In the genomic region with DNA sequence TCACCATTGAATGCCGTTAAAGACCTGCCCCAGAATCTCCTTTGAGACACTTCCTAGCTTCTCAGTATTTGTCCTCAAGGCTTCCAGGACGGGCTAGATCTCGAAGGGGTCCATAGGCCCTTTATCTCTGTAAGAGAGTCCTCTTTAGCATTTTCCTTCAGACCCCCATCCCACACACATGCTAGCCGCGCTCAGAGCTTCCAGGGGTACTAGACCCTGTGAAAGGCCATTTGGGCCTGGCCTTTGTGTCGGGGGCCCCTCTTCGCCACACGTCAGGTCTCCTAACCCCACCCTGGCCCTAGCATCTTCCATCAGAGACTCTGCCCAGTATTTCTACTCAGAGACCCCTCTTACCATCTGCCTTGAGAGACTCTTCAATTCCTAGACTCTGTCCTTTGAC, we compare ENCODE assay signal across 8 cellular contexts. TPM values are rescaled to one million over a fixed set of nuclear protein-coding genes. Genes with fewer than 3 reads are reported as not detected.
A peak's percentile ranks its signal among the peaks of the same experiment; 100 is the strongest.
DNase-seq lines count a peak whose midpoint lies in the region; ATAC-seq and TF ChIP-seq lines count a peak whose summit lies in the region.

No MANE protein-coding gene starts in this region.

- H3K4me3 ChIP-seq in DOHH2 (ENCODE audit: low read length) (peak overlapping the region; percentile 81), SJCRH30 (peak overlapping the region; percentile 94), esophagus (ENCODE audit: low read depth in 1 of 2, low read length in 2 of 2) (peak overlapping the region; percentile 81 to 87), parathyroid adenoma (ENCODE audit: low read depth, low read length) (peak overlapping the region; percentile 75)

- H3K9me2 ChIP-seq in DOHH2 (replicated peaks; ENCODE audit: control insufficient read depth, low read length), result no peaks in the 10 kb centered on the region

- H3K27me3 ChIP-seq in DOHH2 (ENCODE audit: control insufficient read depth, low read length), result no peaks in the 10 kb centered on the region
- no peaks in the 10 kb centered on the region for H3K27me3 ChIP-seq in SJCRH30
- H3K27me3 ChIP-seq in esophagus (ENCODE audit: control insufficient read depth in 1 of 2, insufficient read depth in 2 of 2, low read length in 2 of 2), result no peaks in the 10 kb centered on the region
- no peaks in the 10 kb centered on the region for H3K27me3 ChIP-seq in parathyroid adenoma (ENCODE audit: control insufficient read depth, insufficient read depth, low read length)

- peak overlapping the region; percentile 96; the same call in 1 of the 2 replicates for H3K27ac ChIP-seq in DOHH2 (ENCODE audit: low read depth, low read length)
- H3K27ac ChIP-seq in SJCRH30, result peak overlapping the region; percentile 91
- H3K27ac ChIP-seq in esophagus (ENCODE audit: low read depth in 2 of 2, low read length in 1 of 2), result peak overlapping the region; percentile 91 to 96
- peak overlapping the region; percentile 94 for H3K27ac ChIP-seq in parathyroid adenoma

- H3K36me3 ChIP-seq in DOHH2 (ENCODE audit: control insufficient read depth, low read length), result peaks cover 63% of the 10 kb centered on the region
- H3K36me3 ChIP-seq in SJCRH30, result peaks cover 4% of the 10 kb centered on the region; the same call in 1 of the 2 replicates
- H3K36me3 ChIP-seq in esophagus (ENCODE audit: control insufficient read depth in 2 of 2, insufficient read depth in 2 of 2, low read length in 1 of 2), result peaks cover 0 to 8% of the 10 kb centered on the region in 2 donors
- H3K36me3 ChIP-seq in parathyroid adenoma (ENCODE audit: control insufficient read depth, insufficient read depth, low read length), result no peaks in the 10 kb centered on the region

- no peak for ATAC-seq in left lobe of liver
- no peak for ATAC-seq in HG03378 (IDR thresholded peaks at IDR 0.05; ENCODE audit: unreplicated experiment)

- H3K79me2 ChIP-seq in DOHH2 (ENCODE audit: control insufficient read depth, low read length), result peaks cover 64% of the 10 kb centered on the region
- peaks cover 18% of the 10 kb centered on the region for H3K79me2 ChIP-seq in parathyroid adenoma

- peaks cover 4% of the 10 kb centered on the region; the same call in 1 of the 2 replicates for H4K20me1 ChIP-seq in DOHH2 (ENCODE audit: control insufficient read depth, insufficient read depth, low read depth, low read length)

- H3K4me2 ChIP-seq in DOHH2 (ENCODE audit: low read length) (peak overlapping the region; percentile 86), parathyroid adenoma (ENCODE audit: low read length) (peak overlapping the region; percentile 78)

- H3K9ac ChIP-seq in parathyroid adenoma, result no peak overlapping the region

- 7 to 28% methylated on average over 8 of the region's 8 CpGs for WGBS in esophagus, 2 donors

- H3K9me3 ChIP-seq in DOHH2 (ENCODE audit: control insufficient read depth, insufficient read depth, low read length), result no peaks in the 10 kb centered on the region
- H3K9me3 ChIP-seq in SJCRH30 (replicated peaks), result no peaks in the 10 kb centered on the region
- H3K9me3 ChIP-seq in esophagus (ENCODE audit: control insufficient read depth in 2 of 2, insufficient read depth in 1 of 2, low read depth in 1 of 2, low read length in 1 of 2), result no peaks in the 10 kb centered on the region
- H3K9me3 ChIP-seq in parathyroid adenoma (ENCODE audit: control insufficient read depth, low read length), result no peaks in the 10 kb centered on the region

- H2AFZ ChIP-seq in parathyroid adenoma, result no peak overlapping the region

- TF ChIP-seq CTCF in DOHH2 (IDR thresholded peaks at IDR 0.05; ENCODE audit: low read depth, low read length, poor library complexity, severe bottlenecking), result no peak
- TF ChIP-seq CTCF in parathyroid adenoma (IDR thresholded peaks at IDR 0.05), result no peak

- H3K4me1 ChIP-seq in DOHH2 (ENCODE audit: control insufficient read depth, low read length) (peaks cover 40% of the 10 kb centered on the region), SJCRH30 (no peaks in the 10 kb centered on the region; the same call in 1 of the 2 replicates), esophagus (ENCODE audit: control insufficient read depth in 2 of 2, insufficient read depth in 2 of 2, low read length in 1 of 2) (peaks cover 6 to 13% of the 10 kb centered on the region in 2 donors), parathyroid adenoma (peaks cover 2% of the 10 kb centered on the region)

- peaks cover 12% of the 10 kb centered on the region for H3F3A ChIP-seq in DOHH2 (ENCODE audit: control insufficient read depth, insufficient read depth)

- no peak for DNase-seq in SJCRH30
- DNase-seq in left lobe of liver (ENCODE audit: low spot score), result no peak
- no peak for DNase-seq in D341Med (ENCODE audit: low spot score)
- DNase-seq in DMS153 (lab: John Stamatoyannopoulos, UW), result no peak

RNA-seq across cellular contexts. Expression of a gene that starts 0.8 kb away (rescaled TPM):
- total RNA-seq in SJCRH30 (2014; rRNA removed; shearing (Covaris generic)), result 152 and 158 TPM in 2 replicates
- 100 to 1,000 TPM; 111 to 126 TPM for polyA plus RNA-seq in esophagus
- total RNA-seq in left lobe of liver, result 87.2 TPM

RNA-seq across cellular contexts. Expression of a gene that starts 24.1 kb away (rescaled TPM):
- total RNA-seq in SJCRH30 (2014; rRNA removed; shearing (Covaris generic)), result 68.5 and 71.8 TPM in 2 replicates
- 10 to 100 TPM; 47.5 to 59.8 TPM for polyA plus RNA-seq in esophagus
- total RNA-seq in left lobe of liver, result 21.7 TPM

RNA-seq across cellular contexts. Expression of a gene that starts 38.4 kb away (rescaled TPM):
- total RNA-seq in SJCRH30 (2014; rRNA removed; shearing (Covaris generic)), result 51.0 and 53.4 TPM in 2 replicates
- 10 to 100 TPM; 11.3 to 13.6 TPM for polyA plus RNA-seq in esophagus
- total RNA-seq in left lobe of liver, result 10.2 TPM

RNA-seq across cellular contexts. Expression of a gene that starts 49.4 kb away (rescaled TPM):
- total RNA-seq in SJCRH30 (2014; rRNA removed; shearing (Covaris generic)), result 51.7 and 52.3 TPM in 2 replicates
- 10 to 100 TPM; 24.8 to 35.7 TPM for polyA plus RNA-seq in esophagus
- 15.0 TPM for total RNA-seq in left lobe of liver

RNA-seq across cellular contexts. Expression of a gene that starts 49.9 kb away (rescaled TPM):
- 92.7 and 122 TPM in 2 replicates for total RNA-seq in SJCRH30 (2014; rRNA removed; shearing (Covaris generic))
- polyA plus RNA-seq in esophagus, result 10 to 100 TPM; 72.2 to 75.0 TPM
- 67.1 TPM for total RNA-seq in left lobe of liver
